ENCODE assay signal across 16 cellular contexts in the genomic region with DNA sequence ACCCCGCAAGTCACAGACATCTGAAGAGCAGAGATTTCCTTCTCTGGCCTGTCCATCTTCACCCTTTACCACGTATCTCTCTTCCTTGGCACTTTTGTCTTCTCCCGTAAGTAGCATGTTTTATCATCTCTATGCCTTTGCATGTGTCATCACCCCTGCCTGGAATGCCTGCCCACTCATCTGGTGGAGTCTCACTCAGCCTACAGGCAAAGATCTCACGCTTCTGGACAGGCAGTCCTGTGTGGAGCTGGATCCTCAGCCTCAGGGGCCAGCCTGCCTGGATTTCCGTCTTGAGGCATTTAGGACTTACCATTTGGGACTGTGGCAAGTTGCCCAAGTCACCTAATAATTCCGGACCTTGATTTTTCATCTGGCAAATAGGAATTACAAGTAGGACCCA.
A peak's percentile ranks its signal among the peaks of the same experiment; 100 is the strongest.
DNase-seq lines count a peak whose midpoint lies in the region; ATAC-seq lines count a peak whose summit lies in the region.
"Had no signal": no experiment of that assay in that cellular context is flagged by ENCODE, and none has a peak within 500 bp of the region (broad histone marks: within the 10 kb centered on the region; RNA-seq: fewer than 3 reads in every experiment).

No MANE protein-coding gene starts in this region.

- H3K27ac ChIP-seq in caudate nucleus (ENCODE audit: low read depth, low read length): peak overlapping the region; percentile 32
- H3K27ac ChIP-seq: BLaER1, SJSA1 had no signal

- no peak overlapping the region for H3K4me3 ChIP-seq in H7 (ENCODE audit: insufficient read depth, low read depth, low read length)
- H3K4me3 ChIP-seq: BLaER1, SJSA1 had no signal

- no peaks in the 10 kb centered on the region for H3K36me3 ChIP-seq in H7 (replicated peaks; ENCODE audit: control insufficient read depth, insufficient read depth, low read length)
- H3K36me3 ChIP-seq: BLaER1, SJSA1 had no signal

- DNase-seq in COLO829 (ENCODE audit: low spot score): peak; percentile 45
- peak; percentile 20 for DNase-seq in H7
- DNase-seq in caudate nucleus (lab: John Stamatoyannopoulos, UW): peak in 18 of 61 donors; percentile 6 to 68 (median 16)
- peak; percentile 76 for DNase-seq in islet precursor cell
- no peak for DNase-seq in stimulated activated naive CD4-positive, alpha-beta T cell treated with Interleukin-2 at 50 U/mL for 16 hours (lab: John Stamatoyannopoulos, UW)
- no peak for DNase-seq in NCI-H524 treated with DMSO at 0.1 percent for 48 hours (lab: John Stamatoyannopoulos, UW)
- DNase-seq: CD4-positive, alpha-beta memory T cell; DMS53; NCI-H1105; NCI-H1694; NCI-H2227 treated with DMSO at 0.1 percent for 48 hours; NCI-H524 had no signal

- ATAC-seq in GM21367 (IDR thresholded peaks at IDR 0.05; ENCODE audit: unreplicated experiment): no peak
- ATAC-seq: HCT116 had no signal

- no peaks in the 10 kb centered on the region for H3K27me3 ChIP-seq in H7 (ENCODE audit: control insufficient read depth, insufficient read depth, low read length)
- H3K27me3 ChIP-seq: BLaER1, SJSA1 had no signal

Comparison
In these comparisons a context has a peak if more than half of its experiments do, and no peak if none do; other contexts are left out.
1. DNase-seq: peak in COLO829 (single experiment), H7 (single experiment) and islet precursor cell (single experiment); none in stimulated activated naive CD4-positive, alpha-beta T cell treated with Interleukin-2 at 50 U/mL for 16 hours (single experiment) and NCI-H524 treated with DMSO at 0.1 percent for 48 hours (single experiment).